ENCODE assay signal across 12 cellular contexts in genomic region chr5:112109331-112109993, GRCh38.
DNase-seq lines count a peak whose midpoint lies in the region; ATAC-seq and TF ChIP-seq lines count a peak whose summit lies in the region.
"Had no signal": no experiment of that assay in that cellular context is flagged by ENCODE, and none has a peak within 500 bp of the region (broad histone marks: within the 10 kb centered on the region; RNA-seq: fewer than 3 reads in every experiment).

No MANE protein-coding gene starts in this region.

- H3K4me3 Mint-ChIP-seq in activated CD4-positive, alpha-beta T cell treated with anti-CD3 and anti-CD28 coated beads, Interleukin-2, amount 10 ng/mL, durations not matched to agents 24 days and 14 days: no peak overlapping the region
- H3K4me3 Mint-ChIP-seq in activated CD8-positive, alpha-beta memory T cell treated with anti-CD3 and anti-CD28 coated beads, Interleukin-2, amount 10 ng/mL, durations not matched to agents 7 days and 5 days: no peak overlapping the region
- H3K4me3 Mint-ChIP-seq: dendritic cell treated with granulocyte-macrophage colony-stimulating factor and Interleukin-4, amounts not matched to agents 40 ng/mL and 50 ng/mL, for 4 days; naive B cell had no signal

- TF ChIP-seq POLR2A in HCT116 (IDR thresholded peaks at IDR 0.05; ENCODE audit: borderline replicate concordance, extremely low read depth, insufficient read depth, insufficient read length): no peak

- no peaks in the 10 kb centered on the region for H3K36me3 ChIP-seq in HCT116 (ENCODE audit: control insufficient read depth in 1 of 2, insufficient read depth in 2 of 2, low read length in 2 of 2)
- H3K36me3 ChIP-seq in WERI-Rb-1: no peaks in the 10 kb centered on the region

- peak; percentile 77 for ATAC-seq in HCT116
- ATAC-seq in activated CD8-positive, alpha-beta memory T cell treated with anti-CD3 and anti-CD28 coated beads, Interleukin-2, amount 10 ng/mL, durations not matched to agents 7 days and 5 days: no peak
- ATAC-seq: activated CD4-positive, CD25-positive, alpha-beta regulatory T cell treated with anti-CD3 and anti-CD28 coated beads, Interleukin-2, amount 50 U/mL, for 24 hours had no signal

- H3K9me2 ChIP-seq in HCT116 (ENCODE audit: insufficient read depth): no peaks in the 10 kb centered on the region

- peaks cover 11% of the 10 kb centered on the region for H3K27me3 Mint-ChIP-seq in activated CD4-positive, alpha-beta T cell treated with anti-CD3 and anti-CD28 coated beads, Interleukin-2, amount 10 ng/mL, durations not matched to agents 24 days and 14 days
- H3K27me3 Mint-ChIP-seq in activated CD8-positive, alpha-beta memory T cell treated with anti-CD3 and anti-CD28 coated beads, Interleukin-2, amount 10 ng/mL, durations not matched to agents 7 days and 5 days: peaks cover 7% of the 10 kb centered on the region
- H3K27me3 Mint-ChIP-seq: dendritic cell treated with granulocyte-macrophage colony-stimulating factor and Interleukin-4, amounts not matched to agents 40 ng/mL and 50 ng/mL, for 4 days had no signal

- peaks cover 2% of the 10 kb centered on the region for H3K4me1 Mint-ChIP-seq in activated CD4-positive, alpha-beta T cell treated with anti-CD3 and anti-CD28 coated beads, Interleukin-2, amount 10 ng/mL, durations not matched to agents 24 days and 14 days
- no peaks in the 10 kb centered on the region for H3K4me1 Mint-ChIP-seq in activated CD8-positive, alpha-beta memory T cell treated with anti-CD3 and anti-CD28 coated beads, Interleukin-2, amount 10 ng/mL, durations not matched to agents 7 days and 5 days
- H3K4me1 Mint-ChIP-seq: naive B cell had no signal

- no peak for TF ChIP-seq CTCF in HCT116 (IDR thresholded peaks at IDR 0.05 in 2 of 3, conservative IDR thresholded peaks at IDR 0.05 in 1 of 3; ENCODE audit: borderline replicate concordance in 1 of 3, insufficient read depth in 1 of 3, low read depth in 2 of 3, low read length in 2 of 3)
- TF ChIP-seq CTCF in WERI-Rb-1 (IDR thresholded peaks at IDR 0.05; ENCODE audit: low read depth, low read length): no peak

- H2AFZ ChIP-seq in HCT116 (ENCODE audit: low read depth, low read length, poor library complexity, severe bottlenecking): no peak overlapping the region

- no peak overlapping the region for H3K9ac ChIP-seq in HCT116 (ENCODE audit: low read length)

- H3K79me2 ChIP-seq in HCT116 (ENCODE audit: insufficient read depth, low read length): no peaks in the 10 kb centered on the region

- RAD21 ChIA-PET in HCT116 (lab: Charles Lee; ENCODE audit: low non-redundant PET in 1 of 2, low total read pairs in 2 of 2, uncharacterized antibody in 2 of 2, unreplicated experiment in 2 of 2): no interaction called here

- H3K27me3 ChIP-seq in HCT116 (ENCODE audit: insufficient read depth, low read length) (no peaks in the 10 kb centered on the region), WERI-Rb-1 (ENCODE audit: insufficient read depth, low read depth, severe bottlenecking) (no peaks in the 10 kb centered on the region)

- H3K4me3 ChIP-seq in HCT116 (replicated peaks in 1 of 2; ENCODE audit: low read depth in 1 of 2, low read length in 2 of 2) (no peak overlapping the region), WERI-Rb-1 (ENCODE audit: low read depth, low read length) (no peak overlapping the region)

- H3K4me2 ChIP-seq in HCT116 (ENCODE audit: low read length): no peak overlapping the region

- TF ChIP-seq RAD21 in HCT116 (IDR thresholded peaks at IDR 0.05; ENCODE audit: low read depth): no peak

- H3K27ac Mint-ChIP-seq in activated CD4-positive, alpha-beta T cell treated with anti-CD3 and anti-CD28 coated beads, Interleukin-2, amount 10 ng/mL, durations not matched to agents 24 days and 14 days: no peak overlapping the region
- H3K27ac Mint-ChIP-seq in activated CD8-positive, alpha-beta memory T cell treated with anti-CD3 and anti-CD28 coated beads, Interleukin-2, amount 10 ng/mL, durations not matched to agents 7 days and 5 days: no peak overlapping the region
- H3K27ac Mint-ChIP-seq: dendritic cell treated with granulocyte-macrophage colony-stimulating factor and Interleukin-4, amounts not matched to agents 40 ng/mL and 50 ng/mL, for 4 days; naive B cell had no signal

- no peaks in the 10 kb centered on the region for H3K36me3 Mint-ChIP-seq in activated CD4-positive, alpha-beta T cell treated with anti-CD3 and anti-CD28 coated beads, Interleukin-2, amount 10 ng/mL, durations not matched to agents 24 days and 14 days (ENCODE audit: low read depth)
- no peaks in the 10 kb centered on the region for H3K36me3 Mint-ChIP-seq in activated CD8-positive, alpha-beta memory T cell treated with anti-CD3 and anti-CD28 coated beads, Interleukin-2, amount 10 ng/mL, durations not matched to agents 7 days and 5 days
- H3K36me3 Mint-ChIP-seq: naive B cell had no signal

- DNase-seq in AG08395 (ENCODE audit: low spot score): peak; percentile 47
- DNase-seq in HCT116 (ENCODE audit: low read depth, low spot score): peak; percentile 12
- peak; percentile 15 for DNase-seq in WERI-Rb-1
- DNase-seq in iris pigment epithelial cell (ENCODE audit: low read depth): peak; percentile 86
- no peak for DNase-seq in activated CD4-positive, alpha-beta T cell treated with anti-CD3 and anti-CD28 coated beads, Interleukin-2, amount 10 ng/mL, durations not matched to agents 24 days and 14 days
- no peak for DNase-seq in activated CD8-positive, alpha-beta memory T cell treated with anti-CD3 and anti-CD28 coated beads, Interleukin-2, amount 10 ng/mL, durations not matched to agents 7 days and 5 days
- DNase-seq in activated T-cell treated with anti-CD3 and anti-CD28 coated beads for 4 hours: no peak
- DNase-seq in activated CD4-positive, alpha-beta T cell treated with anti-CD3 and anti-CD28 coated beads, Interleukin-2, amount 50 U/mL, for 1 hour: no peak
- DNase-seq: naive B cell, NCI-H1105 had no signal

- no peaks in the 10 kb centered on the region for H3K4me1 ChIP-seq in HCT116 (ENCODE audit: control insufficient read depth in 1 of 2, insufficient read depth in 2 of 2, low read length in 2 of 2)

- no peaks in the 10 kb centered on the region; the same call in 1 of the 2 replicates for H4K20me1 ChIP-seq in HCT116 (ENCODE audit: insufficient read depth)

- intact Hi-C loops in HCT116 (cut with micrococcal nuclease): no loop called here
- intact Hi-C loops in activated CD4-positive, alpha-beta T cell treated with anti-CD3 and anti-CD28 coated beads, Interleukin-2, amount 10 ng/mL, durations not matched to agents 24 days and 14 days (cut with micrococcal nuclease): no loop called here

- no TSS peak for BruUV-seq in HCT116 (replicated peaks; lab: Mats Ljungman, UMichigan)

- CTCF ChIA-PET in HCT116 (lab: Charles Lee): no interaction called here
- CTCF ChIA-PET in activated CD8-positive, alpha-beta memory T cell treated with anti-CD3 and anti-CD28 coated beads, Interleukin-2, amount 10 ng/mL, durations not matched to agents 7 days and 5 days (lab: Charles Lee): no interaction called here

- H3K9me3 ChIP-seq in HCT116 (ENCODE audit: control insufficient read depth in 1 of 2, insufficient read depth in 1 of 2, low read depth in 1 of 2, low read length in 2 of 2): no peaks in the 10 kb centered on the region
- H3K9me3 ChIP-seq in WERI-Rb-1 (ENCODE audit: severe bottlenecking): no peaks in the 10 kb centered on the region

- H3K9me3 Mint-ChIP-seq in activated CD4-positive, alpha-beta T cell treated with anti-CD3 and anti-CD28 coated beads, Interleukin-2, amount 10 ng/mL, durations not matched to agents 24 days and 14 days: no peaks in the 10 kb centered on the region
- no peaks in the 10 kb centered on the region for H3K9me3 Mint-ChIP-seq in activated CD8-positive, alpha-beta memory T cell treated with anti-CD3 and anti-CD28 coated beads, Interleukin-2, amount 10 ng/mL, durations not matched to agents 7 days and 5 days (ENCODE audit: low read depth)
- H3K9me3 Mint-ChIP-seq: dendritic cell treated with granulocyte-macrophage colony-stimulating factor and Interleukin-4, amounts not matched to agents 40 ng/mL and 50 ng/mL, for 4 days; naive B cell had no signal

- POLR2A ChIA-PET in HCT116 (lab: Charles Lee): no interaction called here

- H3K27ac ChIP-seq in HCT116 (ENCODE audit: low read depth, low read length) (no peak overlapping the region), WERI-Rb-1 (no peak overlapping the region)

TF ChIP-seq in HCT116, 20 proteins besides CTCF, POLR2A, EP300 and RAD21:
- TF ChIP-seq ATF3 (IDR thresholded peaks at IDR 0.05): no peak
- TF ChIP-seq FOSL1 (IDR thresholded peaks at IDR 0.05; ENCODE audit: low read depth): no peak
- TF ChIP-seq ZNF274 (IDR thresholded peaks at IDR 0.05; ENCODE audit: low read depth, low read length): no peak
- TF ChIP-seq CEBPB (IDR thresholded peaks at IDR 0.05; ENCODE audit: low read depth): no peak
- TF ChIP-seq EZH2phosphoT487 (IDR thresholded peaks at IDR 0.05; ENCODE audit: borderline replicate concordance): no peak
- TF ChIP-seq EZH2 (IDR thresholded peaks at IDR 0.05): no peak
- TF ChIP-seq YY1 (IDR thresholded peaks at IDR 0.05; ENCODE audit: extremely low read depth, insufficient replicate concordance, low read depth, low read length): no peak

Comparison
In these comparisons a context has a peak if more than half of its experiments do, and no peak if none do; other contexts are left out.
1. DNase-seq: peak in AG08395 (single experiment), HCT116 (single experiment), WERI-Rb-1 (single experiment) and iris pigment epithelial cell (single experiment); none in activated CD4-positive, alpha-beta T cell treated with anti-CD3 and anti-CD28 coated beads, Interleukin-2, amount 10 ng/mL, durations not matched to agents 24 days and 14 days (single experiment), activated CD8-positive, alpha-beta memory T cell treated with anti-CD3 and anti-CD28 coated beads, Interleukin-2, amount 10 ng/mL, durations not matched to agents 7 days and 5 days (single experiment), activated T-cell treated with anti-CD3 and anti-CD28 coated beads for 4 hours (single experiment) and activated CD4-positive, alpha-beta T cell treated with anti-CD3 and anti-CD28 coated beads, Interleukin-2, amount 50 U/mL, for 1 hour (single experiment).